In the genomic region with DNA sequence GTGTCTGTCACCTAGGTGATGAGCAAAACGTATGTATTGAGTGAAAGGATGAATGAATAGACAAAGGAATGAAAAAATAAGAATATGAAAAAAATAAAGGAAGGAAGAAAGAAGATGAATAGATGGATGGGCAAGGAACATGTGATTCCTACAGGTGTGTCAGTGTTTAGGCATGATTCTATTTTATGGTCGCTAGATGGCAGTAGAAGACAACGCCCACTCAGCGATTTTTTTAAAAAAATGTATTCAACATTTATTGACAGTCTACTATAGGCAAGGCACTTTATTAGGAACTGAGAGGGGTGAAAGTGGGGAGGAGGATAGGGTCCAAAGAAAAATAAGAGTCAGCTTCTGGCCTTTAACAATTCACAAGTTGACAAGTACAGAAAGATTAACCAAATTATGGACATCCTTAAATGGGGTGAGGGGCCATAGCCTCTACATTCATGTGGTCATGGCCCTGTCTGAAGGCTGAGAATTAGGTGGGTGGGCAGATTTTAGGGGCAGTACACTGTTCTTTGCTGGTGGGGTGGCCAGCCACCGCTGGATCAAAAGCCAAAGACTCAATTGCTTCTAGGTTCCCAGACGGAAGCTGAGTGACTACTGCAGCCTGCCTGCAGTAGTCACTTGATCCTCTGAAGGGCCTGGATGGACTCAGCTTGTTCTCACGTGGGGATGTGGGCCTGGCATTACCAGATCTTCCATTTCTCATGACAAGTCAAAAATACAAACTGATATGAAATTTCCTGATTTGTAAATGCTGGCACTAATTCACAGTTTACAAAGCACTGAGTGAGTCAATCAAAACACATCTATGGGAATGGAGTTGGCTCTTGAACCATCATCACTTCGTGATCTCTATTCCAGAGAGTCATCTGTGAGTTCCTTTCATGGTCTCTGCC, we compare ENCODE assay signal across 1 cellular context.
TF ChIP-seq lines count a peak whose summit lies in the region.

No MANE protein-coding gene starts in this region.

TF ChIP-seq in HepG2, 621 proteins besides CTCF, POLR2A, EP300 and RAD21 (continued from another document and continues in another):
- TF ChIP-seq STAT6 (CRISPR knock-in tag; IDR thresholded peaks at IDR 0.05; ENCODE audit: borderline replicate concordance), result no peak
- peak; percentile 18; the same call in 1 of the 2 replicates for TF ChIP-seq SMC3 (IDR thresholded peaks at IDR 0.05; ENCODE audit: low read length)
- TF ChIP-seq, protein P1, sequence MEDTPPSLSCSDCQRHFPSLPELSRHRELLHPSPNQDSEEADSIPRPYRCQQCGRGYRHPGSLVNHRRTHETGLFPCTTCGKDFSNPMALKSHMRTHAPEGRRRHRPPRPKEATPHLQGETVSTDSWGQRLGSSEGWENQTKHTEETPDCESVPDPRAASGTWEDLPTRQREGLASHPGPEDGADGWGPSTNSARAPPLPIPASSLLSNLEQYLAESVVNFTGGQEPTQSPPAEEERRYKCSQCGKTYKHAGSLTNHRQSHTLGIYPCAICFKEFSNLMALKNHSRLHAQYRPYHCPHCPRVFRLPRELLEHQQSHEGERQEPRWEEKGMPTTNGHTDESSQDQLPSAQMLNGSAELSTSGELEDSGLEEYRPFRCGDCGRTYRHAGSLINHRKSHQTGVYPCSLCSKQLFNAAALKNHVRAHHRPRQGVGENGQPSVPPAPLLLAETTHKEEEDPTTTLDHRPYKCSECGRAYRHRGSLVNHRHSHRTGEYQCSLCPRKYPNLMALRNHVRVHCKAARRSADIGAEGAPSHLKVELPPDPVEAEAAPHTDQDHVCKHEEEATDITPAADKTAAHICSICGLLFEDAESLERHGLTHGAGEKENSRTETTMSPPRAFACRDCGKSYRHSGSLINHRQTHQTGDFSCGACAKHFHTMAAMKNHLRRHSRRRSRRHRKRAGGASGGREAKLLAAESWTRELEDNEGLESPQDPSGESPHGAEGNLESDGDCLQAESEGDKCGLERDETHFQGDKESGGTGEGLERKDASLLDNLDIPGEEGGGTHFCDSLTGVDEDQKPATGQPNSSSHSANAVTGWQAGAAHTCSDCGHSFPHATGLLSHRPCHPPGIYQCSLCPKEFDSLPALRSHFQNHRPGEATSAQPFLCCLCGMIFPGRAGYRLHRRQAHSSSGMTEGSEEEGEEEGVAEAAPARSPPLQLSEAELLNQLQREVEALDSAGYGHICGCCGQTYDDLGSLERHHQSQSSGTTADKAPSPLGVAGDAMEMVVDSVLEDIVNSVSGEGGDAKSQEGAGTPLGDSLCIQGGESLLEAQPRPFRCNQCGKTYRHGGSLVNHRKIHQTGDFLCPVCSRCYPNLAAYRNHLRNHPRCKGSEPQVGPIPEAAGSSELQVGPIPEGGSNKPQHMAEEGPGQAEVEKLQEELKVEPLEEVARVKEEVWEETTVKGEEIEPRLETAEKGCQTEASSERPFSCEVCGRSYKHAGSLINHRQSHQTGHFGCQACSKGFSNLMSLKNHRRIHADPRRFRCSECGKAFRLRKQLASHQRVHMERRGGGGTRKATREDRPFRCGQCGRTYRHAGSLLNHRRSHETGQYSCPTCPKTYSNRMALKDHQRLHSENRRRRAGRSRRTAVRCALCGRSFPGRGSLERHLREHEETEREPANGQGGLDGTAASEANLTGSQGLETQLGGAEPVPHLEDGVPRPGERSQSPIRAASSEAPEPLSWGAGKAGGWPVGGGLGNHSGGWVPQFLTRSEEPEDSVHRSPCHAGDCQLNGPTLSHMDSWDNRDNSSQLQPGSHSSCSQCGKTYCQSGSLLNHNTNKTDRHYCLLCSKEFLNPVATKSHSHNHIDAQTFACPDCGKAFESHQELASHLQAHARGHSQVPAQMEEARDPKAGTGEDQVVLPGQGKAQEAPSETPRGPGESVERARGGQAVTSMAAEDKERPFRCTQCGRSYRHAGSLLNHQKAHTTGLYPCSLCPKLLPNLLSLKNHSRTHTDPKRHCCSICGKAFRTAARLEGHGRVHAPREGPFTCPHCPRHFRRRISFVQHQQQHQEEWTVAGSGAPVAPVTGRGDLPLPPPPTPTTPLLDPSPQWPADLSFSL (CRISPR knock-in tag; IDR thresholded peaks at IDR 0.05), result no peak
- no peak for TF ChIP-seq NONO (IDR thresholded peaks at IDR 0.05)
- no peak for TF ChIP-seq NONO (CRISPR knock-in tag; conservative IDR thresholded peaks at IDR 0.05)
- TF ChIP-seq MLLT10 (CRISPR knock-in tag; IDR thresholded peaks at IDR 0.05), result no peak
- no peak for TF ChIP-seq ZNF446 (CRISPR knock-in tag; IDR thresholded peaks at IDR 0.05)
- TF ChIP-seq ZNF142 (CRISPR knock-in tag; IDR thresholded peaks at IDR 0.05), result no peak
- no peak for TF ChIP-seq ZNF501 (CRISPR knock-in tag; IDR thresholded peaks at IDR 0.05)
- TF ChIP-seq ZNF432 (CRISPR knock-in tag; IDR thresholded peaks at IDR 0.05; ENCODE audit: borderline replicate concordance), result no peak
- no peak for TF ChIP-seq ZSCAN22 (CRISPR knock-in tag; IDR thresholded peaks at IDR 0.05)
- TF ChIP-seq, protein P2, sequence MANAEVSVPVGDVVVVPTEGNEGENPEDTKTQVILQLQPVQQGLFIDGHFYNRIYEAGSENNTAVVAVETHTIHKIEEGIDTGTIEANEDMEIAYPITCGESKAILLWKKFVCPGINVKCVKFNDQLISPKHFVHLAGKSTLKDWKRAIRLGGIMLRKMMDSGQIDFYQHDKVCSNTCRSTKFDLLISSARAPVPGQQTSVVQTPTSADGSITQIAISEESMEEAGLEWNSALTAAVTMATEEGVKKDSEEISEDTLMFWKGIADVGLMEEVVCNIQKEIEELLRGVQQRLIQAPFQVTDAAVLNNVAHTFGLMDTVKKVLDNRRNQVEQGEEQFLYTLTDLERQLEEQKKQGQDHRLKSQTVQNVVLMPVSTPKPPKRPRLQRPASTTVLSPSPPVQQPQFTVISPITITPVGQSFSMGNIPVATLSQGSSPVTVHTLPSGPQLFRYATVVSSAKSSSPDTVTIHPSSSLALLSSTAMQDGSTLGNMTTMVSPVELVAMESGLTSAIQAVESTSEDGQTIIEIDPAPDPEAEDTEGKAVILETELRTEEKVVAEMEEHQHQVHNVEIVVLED (CRISPR knock-in tag; IDR thresholded peaks at IDR 0.05; ENCODE audit: borderline replicate concordance), result no peak
- TF ChIP-seq ZNF567 (CRISPR knock-in tag; IDR thresholded peaks at IDR 0.05; ENCODE audit: borderline replicate concordance), result no peak
- no peak for TF ChIP-seq ZNF101 (CRISPR knock-in tag; IDR thresholded peaks at IDR 0.05; ENCODE audit: borderline replicate concordance, low read depth)
- TF ChIP-seq, protein P3, sequence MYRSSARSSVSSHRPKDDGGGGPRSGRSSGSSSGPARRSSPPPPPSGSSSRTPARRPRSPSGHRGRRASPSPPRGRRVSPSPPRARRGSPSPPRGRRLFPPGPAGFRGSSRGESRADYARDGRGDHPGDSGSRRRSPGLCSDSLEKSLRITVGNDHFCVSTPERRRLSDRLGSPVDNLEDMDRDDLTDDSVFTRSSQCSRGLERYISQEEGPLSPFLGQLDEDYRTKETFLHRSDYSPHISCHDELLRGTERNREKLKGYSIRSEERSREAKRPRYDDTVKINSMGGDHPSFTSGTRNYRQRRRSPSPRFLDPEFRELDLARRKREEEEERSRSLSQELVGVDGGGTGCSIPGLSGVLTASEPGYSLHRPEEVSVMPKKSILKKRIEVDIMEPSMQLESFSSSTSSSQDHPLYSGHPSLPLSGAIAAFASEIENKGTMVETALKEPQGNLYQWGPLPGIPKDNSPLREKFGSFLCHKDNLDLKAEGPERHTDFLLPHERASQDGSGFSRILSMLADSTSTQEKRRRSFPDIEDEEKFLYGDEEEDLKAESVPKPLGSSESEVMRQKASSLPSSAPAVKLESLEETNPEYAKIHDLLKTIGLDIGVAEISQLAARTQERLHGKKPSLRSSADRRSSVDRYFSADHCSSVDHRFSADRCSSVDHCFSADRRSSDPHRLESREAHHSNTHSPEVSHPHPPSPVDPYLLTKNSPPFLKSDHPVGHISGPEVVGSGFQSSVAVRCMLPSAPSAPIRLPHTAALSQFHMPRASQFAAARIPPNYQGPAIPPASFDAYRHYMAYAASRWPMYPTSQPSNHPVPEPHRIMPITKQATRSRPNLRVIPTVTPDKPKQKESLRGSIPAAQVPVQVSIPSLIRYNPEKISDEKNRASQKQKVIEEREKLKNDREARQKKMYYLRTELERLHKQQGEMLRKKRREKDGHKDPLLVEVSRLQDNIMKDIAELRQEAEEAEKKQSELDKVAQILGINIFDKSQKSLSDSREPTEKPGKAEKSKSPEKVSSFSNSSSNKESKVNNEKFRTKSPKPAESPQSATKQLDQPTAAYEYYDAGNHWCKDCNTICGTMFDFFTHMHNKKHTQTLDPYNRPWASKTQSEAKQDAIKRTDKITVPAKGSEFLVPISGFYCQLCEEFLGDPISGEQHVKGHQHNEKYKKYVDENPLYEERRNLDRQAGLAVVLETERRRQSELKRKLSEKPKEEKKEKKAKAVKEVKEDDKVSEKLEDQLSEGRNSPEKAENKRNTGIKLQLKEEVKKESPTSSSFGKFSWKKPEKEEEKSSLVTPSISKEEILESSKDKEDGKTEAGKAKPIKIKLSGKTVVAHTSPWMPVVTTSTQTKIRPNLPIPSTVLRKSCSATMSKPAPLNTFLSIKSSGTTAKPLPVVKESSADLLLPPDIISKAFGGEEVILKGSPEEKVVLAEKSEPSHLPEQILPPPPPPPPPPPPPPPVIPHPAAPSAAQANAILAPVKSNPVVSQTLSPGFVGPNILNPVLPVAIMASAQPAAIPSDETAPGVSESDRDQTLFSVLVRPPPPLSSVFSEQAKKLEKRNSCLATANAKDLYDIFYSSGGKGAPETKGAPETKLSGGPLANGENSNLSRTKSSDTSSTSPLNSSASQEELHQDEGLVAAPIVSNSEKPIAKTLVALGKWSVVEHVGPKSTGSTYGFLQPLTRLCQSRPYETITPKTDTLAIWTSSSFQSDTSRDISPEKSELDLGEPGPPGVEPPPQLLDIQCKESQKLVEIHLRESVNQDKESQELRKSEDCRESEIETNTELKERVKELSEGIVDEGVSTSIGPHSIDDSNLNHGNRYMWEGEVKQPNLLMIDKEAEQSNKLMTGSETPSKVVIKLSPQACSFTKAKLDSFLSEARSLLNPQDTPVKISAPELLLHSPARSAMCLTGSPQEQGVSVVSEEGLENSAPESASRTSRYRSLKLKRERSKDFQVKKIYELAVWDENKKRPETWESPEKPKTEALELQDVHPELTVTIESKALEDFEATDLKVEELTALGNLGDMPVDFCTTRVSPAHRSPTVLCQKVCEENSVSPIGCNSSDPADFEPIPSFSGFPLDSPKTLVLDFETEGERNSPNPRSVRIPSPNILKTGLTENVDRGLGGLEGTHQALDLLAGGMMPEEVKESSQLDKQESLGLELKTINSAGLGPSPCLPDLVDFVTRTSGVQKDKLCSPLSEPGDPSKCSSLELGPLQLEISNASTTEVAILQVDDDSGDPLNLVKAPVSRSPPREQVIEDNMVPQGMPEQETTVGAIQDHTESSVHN (CRISPR knock-in tag; IDR thresholded peaks at IDR 0.05), result no peak
- TF ChIP-seq EZH2 (conservative IDR thresholded peaks at IDR 0.05; ENCODE audit: low read depth, low read length), result no peak
- no peak for TF ChIP-seq ZNF839 (CRISPR knock-in tag; IDR thresholded peaks at IDR 0.05; ENCODE audit: borderline replicate concordance)
- TF ChIP-seq XRCC5 (optimal IDR thresholded peaks at IDR 0.05; ENCODE audit: low read length), result no peak
- no peak for TF ChIP-seq KDM6A (CRISPR knock-in tag; IDR thresholded peaks at IDR 0.05; ENCODE audit: low read depth)
- no peak for TF ChIP-seq ZNF331 (CRISPR knock-in tag; IDR thresholded peaks at IDR 0.05)
- TF ChIP-seq ZNF10 (CRISPR knock-in tag; IDR thresholded peaks at IDR 0.05; ENCODE audit: borderline replicate concordance, low read depth), result no peak
- no peak for TF ChIP-seq ZBTB3 (CRISPR knock-in tag; IDR thresholded peaks at IDR 0.05; ENCODE audit: borderline replicate concordance, low read depth)
- TF ChIP-seq STAG1 (CRISPR knock-in tag; IDR thresholded peaks at IDR 0.05), result peak; percentile 78
- no peak for TF ChIP-seq ATF1 (CRISPR knock-in tag; IDR thresholded peaks at IDR 0.05)
